Comparison of ENCODE assay signal across 20 cellular contexts in genomic region chr14:99883866-99884650, GRCh38.
DNase-seq lines count a peak whose midpoint lies in the region; ATAC-seq and TF ChIP-seq lines count a peak whose summit lies in the region.
"Had no signal": no experiment of that assay in that cellular context is flagged by ENCODE, and none has a peak within 500 bp of the region (broad histone marks: within the 10 kb centered on the region; RNA-seq: fewer than 3 reads in every experiment).

No MANE protein-coding gene starts in this region.

- H3K27me3 Mint-ChIP-seq in glutamatergic neuron (ENCODE audit: unreplicated experiment) (peaks cover 3% of the 10 kb centered on the region), natural killer cell (ENCODE audit: low read depth in 2 of 2) (peaks cover 7 to 32% of the 10 kb centered on the region in 2 donors)

- H3K9me3 ChIP-seq in SJCRH30 (replicated peaks), result no peaks in the 10 kb centered on the region
- H3K9me3 ChIP-seq: BLaER1 treated with 17β-estradiol and CSF1 and Interleukin-3, amounts not matched to agents 10 nM and 100 nM; SJSA1 had no signal

- H3K27me3 ChIP-seq in KMS-11 (ENCODE audit: insufficient read depth, low read depth), result no peaks in the 10 kb centered on the region
- no peaks in the 10 kb centered on the region for H3K27me3 ChIP-seq in SJCRH30
- H3K27me3 ChIP-seq: BLaER1 treated with 17β-estradiol and CSF1 and Interleukin-3, amounts not matched to agents 10 nM and 100 nM; SJSA1 had no signal

- H3K4me3 ChIP-seq in KMS-11 (IDR thresholded peaks at IDR 0.05; ENCODE audit: insufficient read depth, low read depth, low read length) (no peak overlapping the region), SJCRH30 (no peak overlapping the region), lower leg skin (ENCODE audit: low read depth, poor library complexity, severe bottlenecking) (no peak overlapping the region)
- H3K4me3 ChIP-seq: BLaER1 treated with 17β-estradiol and CSF1 and Interleukin-3, amounts not matched to agents 10 nM and 100 nM; GM23248; SJSA1 had no signal

- no peak overlapping the region; the same call in 1 of the 2 replicates for H3K9ac ChIP-seq in KMS-11
- H3K9ac ChIP-seq: BLaER1 treated with 17β-estradiol and CSF1 and Interleukin-3, amounts not matched to agents 10 nM and 100 nM; GM23248 had no signal

- DNase-seq in D341Med (ENCODE audit: low spot score), result peak; percentile 44
- DNase-seq in SJCRH30, result peak; percentile 17 to 42
- no peak for DNase-seq in glutamatergic neuron
- no peak for DNase-seq in natural killer cell
- DNase-seq in lower leg skin (ENCODE audit: low spot score in 2 of 2), result no peak
- DNase-seq in NCI-H2227 (lab: John Stamatoyannopoulos, UW; ENCODE audit: unreplicated experiment), result no peak
- DNase-seq: CD8-positive, alpha-beta memory T cell; GDM1; GM23248; KBM-7; NCI-H1417 treated with DMSO at 0.1 percent for 48 hours; NCI-H1930; NCI-H510A; PC-3 had no signal

- peaks cover 47% of the 10 kb centered on the region for H3K4me1 Mint-ChIP-seq in glutamatergic neuron (ENCODE audit: low read depth, unreplicated experiment)
- H3K4me1 Mint-ChIP-seq in natural killer cell, result no peaks in the 10 kb centered on the region
- H3K4me1 Mint-ChIP-seq: CD8-positive, alpha-beta memory T cell had no signal

- 88 to 93% methylated on average over 9 of the region's 9 CpGs for WGBS in lower leg skin, 2 donors

- no peak for TF ChIP-seq POLR2A in lower leg skin (IDR thresholded peaks at IDR 0.05)

- no peaks in the 10 kb centered on the region for H3K79me2 ChIP-seq in KMS-11 (ENCODE audit: insufficient read depth, low read depth)

- H3K4me3 Mint-ChIP-seq in glutamatergic neuron (ENCODE audit: unreplicated experiment) (no peak overlapping the region), natural killer cell (no peak overlapping the region)
- H3K4me3 Mint-ChIP-seq: CD8-positive, alpha-beta memory T cell had no signal

- H3K4me1 ChIP-seq in KMS-11 (ENCODE audit: low read depth, poor library complexity, severe bottlenecking), result peaks cover 36% of the 10 kb centered on the region
- no peaks in the 10 kb centered on the region for H3K4me1 ChIP-seq in SJCRH30
- H3K4me1 ChIP-seq: BLaER1 treated with 17β-estradiol and CSF1 and Interleukin-3, amounts not matched to agents 10 nM and 100 nM had no signal

- H3K27ac Mint-ChIP-seq in glutamatergic neuron (ENCODE audit: unreplicated experiment) (peak overlapping the region; percentile 83), natural killer cell (no peak overlapping the region)
- H3K27ac Mint-ChIP-seq: CD8-positive, alpha-beta memory T cell had no signal

- intact Hi-C loops in natural killer cell (cut with micrococcal nuclease), result no loop called here
- intact Hi-C loops in lower leg skin (cut with DNase I; ENCODE audit: low total_unique reads), result loop anchor here (5.0 to 10.0 kb wide), 3 partner anchors 152 to 369 kb away; partner anchors contain the start of gene CYP46A1

- H3K27ac ChIP-seq in KMS-11 (peak overlapping the region; percentile 48; the same call in 1 of the 2 replicates), SJCRH30 (no peak overlapping the region)
- H3K27ac ChIP-seq: BLaER1 treated with 17β-estradiol and CSF1 and Interleukin-3, amounts not matched to agents 10 nM and 100 nM; GM23248; HL-60; RWPE1; SJSA1 had no signal

- H2AFZ ChIP-seq in KMS-11 (ENCODE audit: low read depth), result no peak overlapping the region
- H2AFZ ChIP-seq: GM23248 had no signal

- H4K20me1 ChIP-seq in KMS-11 (ENCODE audit: insufficient read depth), result no peaks in the 10 kb centered on the region
- H4K20me1 ChIP-seq: BLaER1 treated with 17β-estradiol and CSF1 and Interleukin-3, amounts not matched to agents 10 nM and 100 nM had no signal

- H3K36me3 Mint-ChIP-seq in glutamatergic neuron (ENCODE audit: unreplicated experiment) (no peaks in the 10 kb centered on the region), natural killer cell (no peaks in the 10 kb centered on the region)
- H3K36me3 Mint-ChIP-seq: CD8-positive, alpha-beta memory T cell had no signal

- no peaks in the 10 kb centered on the region for H3K36me3 ChIP-seq in KMS-11 (ENCODE audit: insufficient read depth)
- no peaks in the 10 kb centered on the region for H3K36me3 ChIP-seq in SJCRH30
- H3K36me3 ChIP-seq: BLaER1 treated with 17β-estradiol and CSF1 and Interleukin-3, amounts not matched to agents 10 nM and 100 nM had no signal

- ATAC-seq in HG02973 (IDR thresholded peaks at IDR 0.05; ENCODE audit: unreplicated experiment) (no peak), natural killer cell (no peak)

- no peak for TF ChIP-seq CTCF in KMS-11 (conservative IDR thresholded peaks at IDR 0.05; ENCODE audit: low read depth, low read length)
- TF ChIP-seq CTCF in glutamatergic neuron (IDR thresholded peaks at IDR 0.05; ENCODE audit: partially characterized antibody, unreplicated experiment), result no peak
- TF ChIP-seq CTCF in natural killer cell (IDR thresholded peaks at IDR 0.05), result no peak
- TF ChIP-seq CTCF in lower leg skin (IDR thresholded peaks at IDR 0.05), result no peak

- peak overlapping the region; percentile 31; the same call in 1 of the 2 replicates for H3K4me2 ChIP-seq in KMS-11
- H3K4me2 ChIP-seq: BLaER1 treated with 17β-estradiol and CSF1 and Interleukin-3, amounts not matched to agents 10 nM and 100 nM had no signal

- H3K9me3 Mint-ChIP-seq in glutamatergic neuron (ENCODE audit: unreplicated experiment) (no peaks in the 10 kb centered on the region), natural killer cell (no peaks in the 10 kb centered on the region)
- H3K9me3 Mint-ChIP-seq: CD8-positive, alpha-beta memory T cell had no signal

Comparison
In these comparisons a context has a peak if more than half of its experiments do, and no peak if none do; other contexts are left out.
1. DNase-seq: peak in D341Med (single experiment) and SJCRH30 (2 of 2); none in glutamatergic neuron (single experiment), natural killer cell (single experiment), lower leg skin (0 of 2) and NCI-H2227 (single experiment).